Comparison of ENCODE assay signal across 15 cellular contexts in genomic region chr10:4012848-4013247, GRCh38.
DNase-seq lines count a peak whose midpoint lies in the region; ATAC-seq and TF ChIP-seq lines count a peak whose summit lies in the region.
"Had no signal": no experiment of that assay in that cellular context is flagged by ENCODE, and none has a peak within 500 bp of the region (broad histone marks: within the 10 kb centered on the region; RNA-seq: fewer than 3 reads in every experiment).

No MANE protein-coding gene starts in this region.

- H3K9me3 ChIP-seq in Panc1 (ENCODE audit: control insufficient read depth, insufficient read depth, low read depth, low read length): no peaks in the 10 kb centered on the region
- H3K9me3 ChIP-seq: BLaER1 had no signal

- H3K9me3 Mint-ChIP-seq in T-helper 1 cell treated with Interleukin-12 subunit alpha and Interleukin-12 subunit beta and Interleukin-4 antibody, amounts not matched to agents 30 μg/mL and 1 μg/mL, for 36 hours: no peaks in the 10 kb centered on the region
- no peaks in the 10 kb centered on the region for H3K9me3 Mint-ChIP-seq in central memory CD8-positive, alpha-beta T cell
- no peaks in the 10 kb centered on the region for H3K9me3 Mint-ChIP-seq in stimulated activated naive B cell treated with anti-CD40 and anti-IgM and Interleukin-4, amounts not matched to agents 10 μg/mL and 1 μg/mL and 100 μg/mL, for 72 hours
- H3K9me3 Mint-ChIP-seq: CD8-positive, alpha-beta memory T cell; GM23338 had no signal

- H3K4me1 ChIP-seq in Panc1 (ENCODE audit: control insufficient read depth, insufficient read depth, low read length): peaks cover 2% of the 10 kb centered on the region; the same call in 1 of the 2 replicates
- H3K4me1 ChIP-seq: BLaER1 had no signal

- ATAC-seq in Panc1 (no peak), GM21526 (IDR thresholded peaks at IDR 0.05; ENCODE audit: low FRiP score, unreplicated experiment) (no peak)
- ATAC-seq in central memory CD8-positive, alpha-beta T cell (replicated peaks; ENCODE audit: extremely low read depth, poor library complexity, severe bottlenecking): no peak
- ATAC-seq in stimulated activated naive B cell treated with anti-CD40 and anti-IgM and Interleukin-4, amounts not matched to agents 10 μg/mL and 1 μg/mL and 100 μg/mL, for 72 hours (replicated peaks): no peak
- ATAC-seq: GM23338 had no signal

- intact Hi-C loops in Panc1 (cut with micrococcal nuclease; ENCODE audit: unreplicated experiment): no loop called here

- no peak overlapping the region for H3K4me3 ChIP-seq in Panc1 (ENCODE audit: low read depth in 2 of 2, low read length in 2 of 2)
- H3K4me3 ChIP-seq: BLaER1, GM23338 had no signal

- H3K27me3 Mint-ChIP-seq in T-helper 1 cell treated with Interleukin-12 subunit alpha and Interleukin-12 subunit beta and Interleukin-4 antibody, amounts not matched to agents 30 μg/mL and 1 μg/mL, for 36 hours (ENCODE audit: low read depth): no peaks in the 10 kb centered on the region
- no peaks in the 10 kb centered on the region for H3K27me3 Mint-ChIP-seq in central memory CD8-positive, alpha-beta T cell
- H3K27me3 Mint-ChIP-seq in stimulated activated naive B cell treated with anti-CD40 and anti-IgM and Interleukin-4, amounts not matched to agents 10 μg/mL and 1 μg/mL and 100 μg/mL, for 72 hours: no peaks in the 10 kb centered on the region
- H3K27me3 Mint-ChIP-seq: CD8-positive, alpha-beta memory T cell had no signal

- in situ Hi-C loops in Panc1 (cut with HindIII; ENCODE audit: low pct_unique_long_range_greater_than_20kb, low sequenced_read_pairs): no loop called here

- no peak for TF ChIP-seq CTCF in Panc1 (IDR thresholded peaks at IDR 0.05)

- BruUV-seq in Panc1 (replicated peaks; lab: Mats Ljungman, UMichigan): no TSS peak

- H3K27me3 ChIP-seq in Panc1 (ENCODE audit: control insufficient read depth, insufficient read depth, low read length): no peaks in the 10 kb centered on the region
- H3K27me3 ChIP-seq: BLaER1 had no signal

- CTCF ChIA-PET in Panc1 (lab: Charles Lee): no interaction called here

- no peaks in the 10 kb centered on the region for H3K36me3 ChIP-seq in Panc1 (ENCODE audit: control insufficient read depth, insufficient read depth, low read length)
- H3K36me3 ChIP-seq: BLaER1 had no signal

- POLR2A ChIA-PET in Panc1 (lab: Charles Lee): no interaction called here

- no peak overlapping the region for H3K4me3 Mint-ChIP-seq in T-helper 1 cell treated with Interleukin-12 subunit alpha and Interleukin-12 subunit beta and Interleukin-4 antibody, amounts not matched to agents 30 μg/mL and 1 μg/mL, for 36 hours
- no peak overlapping the region for H3K4me3 Mint-ChIP-seq in central memory CD8-positive, alpha-beta T cell
- H3K4me3 Mint-ChIP-seq in stimulated activated naive B cell treated with anti-CD40 and anti-IgM and Interleukin-4, amounts not matched to agents 10 μg/mL and 1 μg/mL and 100 μg/mL, for 72 hours: no peak overlapping the region
- H3K4me3 Mint-ChIP-seq: GM23338, IgD-negative memory B cell had no signal

- DNase-seq in T-helper 1 cell (no peak), Panc1 (ENCODE audit: low read depth, low spot score) (no peak), GM03348 (ENCODE audit: low spot score) (no peak)
- no peak for DNase-seq in central memory CD8-positive, alpha-beta T cell (ENCODE audit: low spot score in 2 of 2)
- no peak for DNase-seq in stimulated activated naive B cell treated with anti-CD40 and anti-IgM and Interleukin-4, amounts not matched to agents 10 μg/mL and 1 μg/mL and 100 μg/mL, for 72 hours
- DNase-seq: AML-193; CD8-positive, alpha-beta memory T cell; GF-D8; H7 had no signal

- H3K36me3 Mint-ChIP-seq in T-helper 1 cell treated with Interleukin-12 subunit alpha and Interleukin-12 subunit beta and Interleukin-4 antibody, amounts not matched to agents 30 μg/mL and 1 μg/mL, for 36 hours (ENCODE audit: low read depth): no peaks in the 10 kb centered on the region
- H3K36me3 Mint-ChIP-seq in central memory CD8-positive, alpha-beta T cell (ENCODE audit: insufficient read depth): no peaks in the 10 kb centered on the region
- H3K36me3 Mint-ChIP-seq in stimulated activated naive B cell treated with anti-CD40 and anti-IgM and Interleukin-4, amounts not matched to agents 10 μg/mL and 1 μg/mL and 100 μg/mL, for 72 hours: no peaks in the 10 kb centered on the region
- H3K36me3 Mint-ChIP-seq: CD8-positive, alpha-beta memory T cell; IgD-negative memory B cell had no signal

- H3K4me1 Mint-ChIP-seq in T-helper 1 cell treated with Interleukin-12 subunit alpha and Interleukin-12 subunit beta and Interleukin-4 antibody, amounts not matched to agents 30 μg/mL and 1 μg/mL, for 36 hours (ENCODE audit: low read depth): peaks cover 12% of the 10 kb centered on the region
- H3K4me1 Mint-ChIP-seq in central memory CD8-positive, alpha-beta T cell: peaks cover 17% of the 10 kb centered on the region
- H3K4me1 Mint-ChIP-seq in stimulated activated naive B cell treated with anti-CD40 and anti-IgM and Interleukin-4, amounts not matched to agents 10 μg/mL and 1 μg/mL and 100 μg/mL, for 72 hours: peaks cover 16 to 20% of the 10 kb centered on the region in 2 donors

- H3K27ac Mint-ChIP-seq in T-helper 1 cell treated with Interleukin-12 subunit alpha and Interleukin-12 subunit beta and Interleukin-4 antibody, amounts not matched to agents 30 μg/mL and 1 μg/mL, for 36 hours: peak overlapping the region; percentile 58
- peak overlapping the region; percentile 84 for H3K27ac Mint-ChIP-seq in central memory CD8-positive, alpha-beta T cell (ENCODE audit: low read depth)
- H3K27ac Mint-ChIP-seq in stimulated activated naive B cell treated with anti-CD40 and anti-IgM and Interleukin-4, amounts not matched to agents 10 μg/mL and 1 μg/mL and 100 μg/mL, for 72 hours: peak overlapping the region; percentile 27
- H3K27ac Mint-ChIP-seq: GM23338 had no signal

- peak overlapping the region; percentile 48; the same call in 1 of the 2 replicates for H3K27ac ChIP-seq in Panc1 (ENCODE audit: low read length)
- H3K27ac ChIP-seq: 22Rv1, BLaER1 had no signal

Comparison
In these comparisons a context has a peak if more than half of its experiments do, and no peak if none do; other contexts are left out.
1. H3K27ac Mint-ChIP-seq: peak in every context shown above with its lines; median percentile 84 in central memory CD8-positive, alpha-beta T cell; 58 in T-helper 1 cell treated with Interleukin-12 subunit alpha and Interleukin-12 subunit beta and Interleukin-4 antibody, amounts not matched to agents 30 μg/mL and 1 μg/mL, for 36 hours; 27 in stimulated activated naive B cell treated with anti-CD40 and anti-IgM and Interleukin-4, amounts not matched to agents 10 μg/mL and 1 μg/mL and 100 μg/mL, for 72 hours.